ENCODE assay signal across 7 cellular contexts in the genomic region with DNA sequence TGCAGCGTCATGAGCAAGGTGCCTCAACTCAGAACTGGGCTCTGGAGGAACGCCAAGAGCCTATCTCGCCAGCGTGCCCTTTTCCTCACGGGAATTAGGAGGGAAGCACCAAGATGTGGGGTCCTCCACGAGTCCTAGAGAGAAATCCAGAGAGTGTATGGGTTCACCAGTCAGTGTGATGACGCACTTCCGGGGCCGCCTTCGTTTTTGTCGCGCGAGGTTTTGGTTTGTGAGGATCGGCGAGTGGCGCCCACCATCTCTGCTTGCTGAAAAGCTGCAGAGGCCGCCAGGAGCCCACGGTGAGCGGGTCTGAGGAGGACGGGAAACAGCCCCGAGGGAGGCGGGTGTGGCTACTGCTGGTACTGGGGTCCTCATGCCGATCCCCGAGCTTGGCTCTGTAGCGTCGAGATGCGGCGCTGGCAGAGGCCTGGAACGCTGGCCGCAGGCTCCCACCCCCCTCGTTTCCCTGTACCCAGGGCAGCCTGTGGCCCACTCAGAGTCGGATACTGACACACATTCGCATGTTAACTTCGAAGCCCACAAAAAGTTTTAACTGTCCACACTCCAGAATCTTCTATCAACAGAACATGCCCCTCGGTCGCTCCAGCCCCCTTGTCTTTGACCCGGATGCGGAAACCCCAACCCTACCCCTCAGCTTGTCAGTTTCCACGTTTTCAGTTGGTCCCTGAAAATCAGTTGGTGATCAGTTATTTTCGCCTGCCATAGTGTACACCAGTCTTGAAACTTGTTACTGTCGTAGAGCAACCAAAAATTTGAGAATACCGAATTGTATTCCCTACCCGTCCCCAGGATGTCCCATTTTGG. TPM values are rescaled to one million over a fixed set of nuclear protein-coding genes. Genes with fewer than 3 reads are reported as not detected.
DNase-seq lines count a peak whose midpoint lies in the region; ATAC-seq and TF ChIP-seq lines count a peak whose summit lies in the region.

No MANE protein-coding gene starts in this region.

- H3K4me3 ChIP-seq in coronary artery = peak overlapping the region; percentile 62
- H3K4me3 ChIP-seq in lower lobe of right lung = peak overlapping the region; percentile 46
- peak overlapping the region; percentile 60 for H3K4me3 ChIP-seq in thoracic aorta

- H3K4me1 ChIP-seq in lower lobe of right lung (no peaks in the 10 kb centered on the region), thoracic aorta (ENCODE audit: control insufficient read depth in 1 of 2, low read depth in 2 of 2) (no peaks in the 10 kb centered on the region)

- DNase-seq in NCI-H748 treated with DMSO at 0.1 percent for 48 hours (lab: John Stamatoyannopoulos, UW) (peak; percentile 67), coronary artery (ENCODE audit: low spot score) (no peak), lower lobe of right lung (peak; percentile 62), thoracic aorta (ENCODE audit: low spot score) (no peak), NCI-H2196 treated with DMSO at 0.1 percent for 48 hours (lab: John Stamatoyannopoulos, UW; ENCODE audit: unreplicated experiment) (no peak), COLO829 (ENCODE audit: low spot score) (no peak)

- H3K9me3 ChIP-seq in lower lobe of right lung = no peaks in the 10 kb centered on the region
- no peaks in the 10 kb centered on the region for H3K9me3 ChIP-seq in thoracic aorta

- H3K27me3 ChIP-seq in lower lobe of right lung (ENCODE audit: low read depth) (no peaks in the 10 kb centered on the region), thoracic aorta (replicated peaks; ENCODE audit: insufficient read depth) (no peaks in the 10 kb centered on the region)

- H3K27ac ChIP-seq in coronary artery (no peak overlapping the region), lower lobe of right lung (no peak overlapping the region), thoracic aorta (no peak overlapping the region)

- intact Hi-C loops in lower lobe of right lung (cut with DNase I) = no loop called here

- ATAC-seq in lower lobe of right lung = peak; percentile 23 to 46
- no peak for ATAC-seq in thoracic aorta (ENCODE audit: insufficient number of reproducible peaks, low FRiP score, low read depth)
- ATAC-seq in HG03565 (IDR thresholded peaks at IDR 0.05; ENCODE audit: unreplicated experiment) = no peak

- H3K36me3 ChIP-seq in lower lobe of right lung (no peaks in the 10 kb centered on the region), thoracic aorta (no peaks in the 10 kb centered on the region)

- TF ChIP-seq CTCF in coronary artery (IDR thresholded peaks at IDR 0.05) = no peak
- no peak for TF ChIP-seq CTCF in lower lobe of right lung (IDR thresholded peaks at IDR 0.05)
- TF ChIP-seq CTCF in thoracic aorta (IDR thresholded peaks at IDR 0.05) = no peak

RNA-seq across cellular contexts. Expression of gene ZNF662, which starts 30.4 kb away (rescaled TPM):
- 7.3 TPM for total RNA-seq in lower lobe of right lung
- total RNA-seq in thoracic aorta = 10 to 100 TPM in 1 of 2 donors, 1 to 10 TPM in 1; 8.9 to 12.6 TPM

RNA-seq across cellular contexts. Expression of gene GASK1A, which starts 42.7 kb away (rescaled TPM):
- total RNA-seq in lower lobe of right lung = 5.9 TPM
- total RNA-seq in thoracic aorta = 10 to 100 TPM; 10.2 to 37.3 TPM

Comparison
In these comparisons a context has a peak if more than half of its experiments do, and no peak if none do; other contexts are left out.
1. DNase-seq: peak in NCI-H748 treated with DMSO at 0.1 percent for 48 hours (single experiment) and lower lobe of right lung (single experiment); none in coronary artery (single experiment), thoracic aorta (single experiment), NCI-H2196 treated with DMSO at 0.1 percent for 48 hours (single experiment) and COLO829 (single experiment).
2. ATAC-seq: peak in lower lobe of right lung (2 of 2); none in thoracic aorta (single experiment) and HG03565 (single experiment).
3. Peak in every context shown above with its lines, with median percentiles within 50 percentile points of each other: H3K4me3 ChIP-seq.